ENCODE assay signal across 1 cellular context in genomic region chr18:57107141-57107832, GRCh38.
TF ChIP-seq lines count a peak whose summit lies in the region.

No MANE protein-coding gene starts in this region.

TF ChIP-seq in GM23338, 12 proteins besides CTCF, POLR2A, EP300 and RAD21 (continued from another document):
- TF ChIP-seq, protein P1, sequence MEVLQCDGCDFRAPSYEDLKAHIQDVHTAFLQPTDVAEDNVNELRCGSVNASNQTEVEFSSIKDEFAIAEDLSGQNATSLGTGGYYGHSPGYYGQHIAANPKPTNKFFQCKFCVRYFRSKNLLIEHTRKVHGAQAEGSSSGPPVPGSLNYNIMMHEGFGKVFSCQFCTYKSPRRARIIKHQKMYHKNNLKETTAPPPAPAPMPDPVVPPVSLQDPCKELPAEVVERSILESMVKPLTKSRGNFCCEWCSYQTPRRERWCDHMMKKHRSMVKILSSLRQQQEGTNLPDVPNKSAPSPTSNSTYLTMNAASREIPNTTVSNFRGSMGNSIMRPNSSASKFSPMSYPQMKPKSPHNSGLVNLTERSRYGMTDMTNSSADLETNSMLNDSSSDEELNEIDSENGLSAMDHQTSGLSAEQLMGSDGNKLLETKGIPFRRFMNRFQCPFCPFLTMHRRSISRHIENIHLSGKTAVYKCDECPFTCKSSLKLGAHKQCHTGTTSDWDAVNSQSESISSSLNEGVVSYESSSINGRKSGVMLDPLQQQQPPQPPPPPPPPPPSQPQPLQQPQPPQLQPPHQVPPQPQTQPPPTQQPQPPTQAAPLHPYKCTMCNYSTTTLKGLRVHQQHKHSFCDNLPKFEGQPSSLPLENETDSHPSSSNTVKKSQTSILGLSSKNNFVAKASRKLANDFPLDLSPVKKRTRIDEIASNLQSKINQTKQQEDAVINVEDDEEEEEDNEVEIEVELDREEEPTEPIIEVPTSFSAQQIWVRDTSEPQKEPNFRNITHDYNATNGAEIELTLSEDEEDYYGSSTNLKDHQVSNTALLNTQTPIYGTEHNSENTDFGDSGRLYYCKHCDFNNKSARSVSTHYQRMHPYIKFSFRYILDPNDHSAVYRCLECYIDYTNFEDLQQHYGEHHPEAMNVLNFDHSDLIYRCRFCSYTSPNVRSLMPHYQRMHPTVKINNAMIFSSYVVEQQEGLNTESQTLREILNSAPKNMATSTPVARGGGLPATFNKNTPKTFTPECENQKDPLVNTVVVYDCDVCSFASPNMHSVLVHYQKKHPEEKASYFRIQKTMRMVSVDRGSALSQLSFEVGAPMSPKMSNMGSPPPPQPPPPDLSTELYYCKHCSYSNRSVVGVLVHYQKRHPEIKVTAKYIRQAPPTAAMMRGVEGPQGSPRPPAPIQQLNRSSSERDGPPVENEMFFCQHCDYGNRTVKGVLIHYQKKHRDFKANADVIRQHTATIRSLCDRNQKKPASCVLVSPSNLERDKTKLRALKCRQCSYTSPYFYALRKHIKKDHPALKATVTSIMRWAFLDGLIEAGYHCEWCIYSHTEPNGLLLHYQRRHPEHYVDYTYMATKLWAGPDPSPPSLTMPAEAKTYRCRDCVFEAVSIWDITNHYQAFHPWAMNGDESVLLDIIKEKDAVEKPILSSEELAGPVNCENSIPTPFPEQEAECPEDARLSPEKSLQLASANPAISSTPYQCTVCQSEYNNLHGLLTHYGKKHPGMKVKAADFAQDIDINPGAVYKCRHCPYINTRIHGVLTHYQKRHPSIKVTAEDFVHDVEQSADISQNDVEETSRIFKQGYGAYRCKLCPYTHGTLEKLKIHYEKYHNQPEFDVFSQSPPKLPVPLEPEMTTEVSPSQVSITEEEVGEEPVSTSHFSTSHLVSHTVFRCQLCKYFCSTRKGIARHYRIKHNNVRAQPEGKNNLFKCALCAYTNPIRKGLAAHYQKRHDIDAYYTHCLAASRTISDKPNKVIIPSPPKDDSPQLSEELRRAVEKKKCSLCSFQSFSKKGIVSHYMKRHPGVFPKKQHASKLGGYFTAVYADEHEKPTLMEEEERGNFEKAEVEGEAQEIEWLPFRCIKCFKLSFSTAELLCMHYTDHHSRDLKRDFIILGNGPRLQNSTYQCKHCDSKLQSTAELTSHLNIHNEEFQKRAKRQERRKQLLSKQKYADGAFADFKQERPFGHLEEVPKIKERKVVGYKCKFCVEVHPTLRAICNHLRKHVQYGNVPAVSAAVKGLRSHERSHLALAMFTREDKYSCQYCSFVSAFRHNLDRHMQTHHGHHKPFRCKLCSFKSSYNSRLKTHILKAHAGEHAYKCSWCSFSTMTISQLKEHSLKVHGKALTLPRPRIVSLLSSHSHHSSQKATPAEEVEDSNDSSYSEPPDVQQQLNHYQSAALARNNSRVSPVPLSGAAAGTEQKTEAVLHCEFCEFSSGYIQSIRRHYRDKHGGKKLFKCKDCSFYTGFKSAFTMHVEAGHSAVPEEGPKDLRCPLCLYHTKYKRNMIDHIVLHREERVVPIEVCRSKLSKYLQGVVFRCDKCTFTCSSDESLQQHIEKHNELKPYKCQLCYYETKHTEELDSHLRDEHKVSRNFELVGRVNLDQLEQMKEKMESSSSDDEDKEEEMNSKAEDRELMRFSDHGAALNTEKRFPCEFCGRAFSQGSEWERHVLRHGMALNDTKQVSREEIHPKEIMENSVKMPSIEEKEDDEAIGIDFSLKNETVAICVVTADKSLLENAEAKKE (CRISPR knock-in tag; IDR thresholded peaks at IDR 0.05): no peak
- TF ChIP-seq EZH2phosphoT487 (IDR thresholded peaks at IDR 0.05; ENCODE audit: unreplicated experiment): no peak
